Comparison of ENCODE assay signal across 8 cellular contexts in genomic region chr3:129183569-129184395, GRCh38. TPM values are rescaled to one million over a fixed set of nuclear protein-coding genes. Genes with fewer than 3 reads are reported as not detected.
A peak's percentile ranks its signal among the peaks of the same experiment; 100 is the strongest.
DNase-seq lines count a peak whose midpoint lies in the region; ATAC-seq lines count a peak whose summit lies in the region.

CNBP (minus strand) TSS chr3:129183896; CDS start chr3:129171757, 12,139 bp downstream.

- H3K27me3 ChIP-seq in mononuclear cell (ENCODE audit: insufficient read depth, low read length), result no peaks in the 10 kb centered on the region

- no peaks in the 10 kb centered on the region for H3K27me3 Mint-ChIP-seq in IgD-negative memory B cell

- peak within 1 kb of the TSS; percentile 82 to 99 (median 98) for H3K27ac Mint-ChIP-seq in IgD-negative memory B cell

- ATAC-seq in GM21529 (IDR thresholded peaks at IDR 0.05; ENCODE audit: unreplicated experiment), result peak; percentile 93

- peak; percentile 92 for DNase-seq in DMS 273 treated with DMSO at 0.1 percent for 48 hours (lab: John Stamatoyannopoulos, UW)
- peak; percentile 96 for DNase-seq in OCI-M1 (lab: John Stamatoyannopoulos, UW)
- peak; percentile 89 for DNase-seq in activated T-cell treated with anti-CD3 and anti-CD28 coated beads for 24 hours (ENCODE audit: low read depth)
- peak; percentile 93 for DNase-seq in epidermal melanocyte (ENCODE audit: insufficient read length, low spot score)
- DNase-seq in stimulated activated CD8-positive, alpha-beta memory T cell treated with anti-CD3 and anti-CD28 coated beads, Interleukin-2, amount 100 ng/mL, for 48 hours (ENCODE audit: low read depth in 2 of 2), result peak; percentile 87 to 91

- H3K9me3 Mint-ChIP-seq in IgD-negative memory B cell, result no peaks in the 10 kb centered on the region

- peaks cover 28 to 41% (median 33%) of the 10 kb centered on the region in 3 donors for H3K4me1 Mint-ChIP-seq in IgD-negative memory B cell

- peaks cover 13% of the 10 kb centered on the region for H3K36me3 Mint-ChIP-seq in IgD-negative memory B cell

- H3K4me3 ChIP-seq in mononuclear cell (ENCODE audit: low read length), result peak within 1 kb of the TSS; percentile 99

- no peaks in the 10 kb centered on the region for H3K9me3 ChIP-seq in mononuclear cell (ENCODE audit: low read depth, low read length)

- peak within 1 kb of the TSS; percentile 92 to 99 (median 96) for H3K4me3 Mint-ChIP-seq in IgD-negative memory B cell

- peaks cover 61% of the 10 kb centered on the region for H3K4me1 ChIP-seq in mononuclear cell (ENCODE audit: insufficient read depth, low read length)

RNA-seq across cellular contexts. Expression of gene CNBP, which starts in this region (rescaled TPM):
- 790 TPM for polyA plus RNA-seq in IgD-negative memory B cell
- 353 TPM for total RNA-seq in mononuclear cell

Comparison
In these comparisons a context has a peak if more than half of its experiments do, and no peak if none do; other contexts are left out.
1. Peak in every context shown above with its lines: DNase-seq, ATAC-seq and H3K4me3 ChIP-seq.